ENCODE assay signal across 1 cellular context in genomic region chr20:44776977-44777376, GRCh38.
TF ChIP-seq lines count a peak whose summit lies in the region.

No MANE protein-coding gene starts in this region.

TF ChIP-seq in HepG2, 621 proteins besides CTCF, POLR2A, EP300 and RAD21 (continued from another document):
- TF ChIP-seq SRSF9 (IDR thresholded peaks at IDR 0.05; ENCODE audit: borderline replicate concordance, insufficient read depth, low read depth, low read length, poor library complexity, severe bottlenecking) (no peak), ZKSCAN8 (CRISPR knock-in tag; IDR thresholded peaks at IDR 0.05; ENCODE audit: borderline replicate concordance) (0 out of 2 replicates have a peak, but pooled peaks have one; percentile 34), PRDM15 (CRISPR knock-in tag; IDR thresholded peaks at IDR 0.05) (no peak), ZNF281 (CRISPR knock-in tag; IDR thresholded peaks at IDR 0.05; ENCODE audit: borderline replicate concordance) (peak; percentile 67; the same call in 1 of the 2 replicates), NPAS2 (CRISPR knock-in tag; IDR thresholded peaks at IDR 0.05; ENCODE audit: borderline replicate concordance) (no peak), SPEN (CRISPR knock-in tag; IDR thresholded peaks at IDR 0.05; ENCODE audit: low read depth) (no peak), ZNF264 (CRISPR knock-in tag; IDR thresholded peaks at IDR 0.05) (peak; percentile 60; the same call in 1 of the 2 replicates), HMG20A (CRISPR knock-in tag; IDR thresholded peaks at IDR 0.05; ENCODE audit: borderline replicate concordance) (no peak), ZNF773 (CRISPR knock-in tag; IDR thresholded peaks at IDR 0.05; ENCODE audit: borderline replicate concordance) (0 out of 2 replicates have a peak, but pooled peaks have one; percentile 46), ERF (CRISPR knock-in tag; IDR thresholded peaks at IDR 0.05) (peak; percentile 77; the same call in 1 of the 2 replicates)
